Comparison of ENCODE assay signal across 6 cellular contexts in genomic region chr12:47025798-47026197, GRCh38. TPM values are rescaled to one million over a fixed set of nuclear protein-coding genes. Genes with fewer than 3 reads are reported as not detected.
"Had no signal": no experiment of that assay in that cellular context is flagged by ENCODE, and none has a peak within 500 bp of the region (broad histone marks: within the 10 kb centered on the region; RNA-seq: fewer than 3 reads in every experiment).

No MANE protein-coding gene starts in this region.

- FAIRE-seq: HepG2 had no signal

- H3K4me3 Mint-ChIP-seq: IgD-negative memory B cell had no signal

- ATAC-seq: HepG2 had no signal

- H3K36me3 Mint-ChIP-seq: IgD-negative memory B cell had no signal

- H3K27ac ChIP-seq: HL-60 had no signal

- H3K4me1 Mint-ChIP-seq: IgD-negative memory B cell had no signal

- H3K9me3 Mint-ChIP-seq: IgD-negative memory B cell had no signal

- H3K27ac Mint-ChIP-seq: IgD-negative memory B cell had no signal

- DNase-seq: IMR-90, KBM-7, KG1 had no signal

RNA-seq across cellular contexts. Expression of gene AMIGO2, which starts 54.0 kb away (rescaled TPM):
- total RNA-seq: HepG2 had no signal
- polyA plus RNA-seq: HepG2 had no signal
